Comparison of ENCODE assay signal across 32 cellular contexts in genomic region chr9:137924169-137924568, GRCh38. TPM values are rescaled to one million over a fixed set of nuclear protein-coding genes. Genes with fewer than 3 reads are reported as not detected.
"Had no signal": no experiment of that assay in that cellular context is flagged by ENCODE, and none has a peak within 500 bp of the region (broad histone marks: within the 10 kb centered on the region; RNA-seq: fewer than 3 reads in every experiment).

No MANE protein-coding gene starts in this region.

- H3K4me3 ChIP-seq: adrenal gland, body of pancreas, esophagus squamous epithelium, gastroesophageal sphincter, heart right ventricle had no signal

- H3K27ac ChIP-seq: adrenal gland, body of pancreas, epithelial cell of prostate, esophagus squamous epithelium, gastroesophageal sphincter, heart right ventricle, WERI-Rb-1 had no signal

- H3K4me1 ChIP-seq: adrenal gland, body of pancreas, esophagus squamous epithelium, gastroesophageal sphincter had no signal

- H3K27me3 ChIP-seq: adrenal gland, body of pancreas, heart right ventricle had no signal

- ATAC-seq: activated CD4-positive, alpha-beta T cell treated with anti-CD3 and anti-CD28 coated beads for 36 hours; activated CD4-positive, CD25-positive, alpha-beta regulatory T cell treated with anti-CD3 and anti-CD28 coated beads, Interleukin-2, amount 50 U/mL, for 24 hours; activated CD8-positive, alpha-beta memory T cell treated with anti-CD3 and anti-CD28 coated beads, Interleukin-2, amount 10 ng/mL, durations not matched to agents 7 days and 5 days; activated CD8-positive, alpha-beta T cell treated with anti-CD3 and anti-CD28 coated beads, Interleukin-2, amount 10 ng/mL, durations not matched to agents 7 days and 5 days; activated naive CD8-positive, alpha-beta T cell treated with anti-CD3 and anti-CD28 coated beads, Interleukin-2, amount 50 U/mL, for 24 hours; body of pancreas; gastroesophageal sphincter; heart right ventricle; T-helper 17 cell had no signal

- DNase-seq: activated B cell treated with CpG ODN at 0.5 μM for 24 hours; activated CD4-positive, alpha-beta memory T cell treated with anti-CD3 and anti-CD28 coated beads for 36 hours; activated CD4-positive, alpha-beta T cell treated with anti-CD3 and anti-CD28 coated beads for 36 hours; activated CD4-positive, alpha-beta T cell treated with anti-CD3 and anti-CD28 coated beads, Interleukin-2, amount 10 ng/mL, durations not matched to agents 24 days and 14 days; activated CD8-positive, alpha-beta memory T cell treated with anti-CD3 and anti-CD28 coated beads, Interleukin-2, amount 10 ng/mL, durations not matched to agents 7 days and 5 days; activated CD8-positive, alpha-beta memory T cell treated with anti-CD3 and anti-CD28 coated beads, Interleukin-2, amount 50 U/mL, for 4 hours; activated CD8-positive, alpha-beta T cell treated with anti-CD3 and anti-CD28 coated beads, Interleukin-2, amount 10 ng/mL, durations not matched to agents 7 days and 5 days; activated effector memory CD4-positive, alpha-beta T cell treated with anti-CD3 and anti-CD28 coated beads, Interleukin-2, amount 50 U/mL, for 16 hours; activated naive CD4-positive, alpha-beta T cell treated with anti-CD3 and anti-CD28 coated beads for 36 hours; activated naive CD8-positive, alpha-beta T cell treated with anti-CD3 and anti-CD28 coated beads for 36 hours; activated naive CD8-positive, alpha-beta T cell treated with anti-CD3 and anti-CD28 coated beads, Interleukin-2, amount 50 U/mL, for 24 hours; activated T-cell treated with anti-CD3 and anti-CD28 coated beads, Interleukin-2, amount 50 U/mL, for 1 hour; activated T-cell treated with anti-CD3 and anti-CD28 coated beads, Interleukin-2, amount 50 U/mL, for 48 hours; amygdala; aorta; body of pancreas; caudate nucleus; cortex of kidney; dermis blood vessel endothelial cell; effector CD8-positive, alpha-beta T cell; esophagus squamous epithelium; foreskin melanocyte; heart right ventricle; T-helper 17 cell; T1000; WERI-Rb-1 had no signal

- H3K36me3 ChIP-seq: adrenal gland, esophagus squamous epithelium, gastroesophageal sphincter, heart right ventricle had no signal

- H3K9me3 ChIP-seq: adrenal gland had no signal

RNA-seq across cellular contexts. Expression of gene CACNA1B, which starts 46.6 kb away (rescaled TPM):
- total RNA-seq: activated CD4-positive, alpha-beta T cell treated with anti-CD3 and anti-CD28 coated beads, Interleukin-2, amount 10 ng/mL, durations not matched to agents 24 days and 14 days; activated CD8-positive, alpha-beta memory T cell treated with anti-CD3 and anti-CD28 coated beads for 36 hours; activated CD8-positive, alpha-beta memory T cell treated with anti-CD3 and anti-CD28 coated beads, Interleukin-2, amount 10 ng/mL, durations not matched to agents 7 days and 5 days; activated CD8-positive, alpha-beta T cell treated with anti-CD3 and anti-CD28 coated beads, Interleukin-2, amount 10 ng/mL, durations not matched to agents 7 days and 5 days; activated naive CD8-positive, alpha-beta T cell treated with anti-CD3 and anti-CD28 coated beads for 36 hours; activated T-helper 1 cell treated with anti-CD3 and anti-CD28 coated beads, Interleukin-12 subunit alpha, Interleukin-12 subunit beta, Interleukin-2, Interleukin-4 antibody, amounts not matched to agents 30 ng/mL and 10 ng/mL and 1 ng/mL, durations not matched to agents 14 hours and 24 hours and 36 hours; esophagus squamous epithelium had no signal
